Comparison of ENCODE assay signal across 24 cellular contexts in genomic region chr1:84888753-84889152, GRCh38. TPM values are rescaled to one million over a fixed set of nuclear protein-coding genes. Genes with fewer than 3 reads are reported as not detected.
DNase-seq lines count a peak whose midpoint lies in the region; ATAC-seq, FAIRE-seq and TF ChIP-seq lines count a peak whose summit lies in the region.
"Had no signal": no experiment of that assay in that cellular context is flagged by ENCODE, and none has a peak within 500 bp of the region (broad histone marks: within the 10 kb centered on the region; RNA-seq: fewer than 3 reads in every experiment).

No MANE protein-coding gene starts in this region.

- POLR2A ChIA-PET in PC-3 (lab: Charles Lee; ENCODE audit: unreplicated experiment): interaction anchor here (0.5 kb wide), 1 partner anchor 388 kb away, joined by 3 read pairs; no protein-coding TSS in a partner anchor

- H3K4me1 ChIP-seq in PC-3 (ENCODE audit: insufficient read depth, low read length): peaks cover 28% of the 10 kb centered on the region

- ATAC-seq in activated T-cell treated with anti-CD3 and anti-CD28 coated beads, Interleukin-2, amount 50 U/mL, for 72 hours (replicated peaks in 1 of 2): no peak
- ATAC-seq in PC-3: peak; percentile 65
- ATAC-seq: heart left ventricle had no signal

- H3K79me2 ChIP-seq in PC-3 (ENCODE audit: low read length): peaks cover 36% of the 10 kb centered on the region

- no peak overlapping the region for H2AFZ ChIP-seq in PC-3 (ENCODE audit: low read length)

- no peaks in the 10 kb centered on the region for H3K27me3 ChIP-seq in PC-3 (ENCODE audit: low read length)

- peaks cover 24% of the 10 kb centered on the region for H3K4me1 Mint-ChIP-seq in activated T-cell treated with anti-CD3 and anti-CD28 coated beads, Interleukin-2, amount 50 U/mL, for 72 hours (ENCODE audit: low read depth)
- H3K4me1 Mint-ChIP-seq in activated naive CD4-positive, alpha-beta T cell treated with anti-CD3 and anti-CD28 coated beads, Interleukin-2, amount 10 ng/mL, durations not matched to agents 7 days and 5 days: peaks cover 45% of the 10 kb centered on the region

- H3K9me2 ChIP-seq in PC-3 (replicated peaks; ENCODE audit: low read length): no peaks in the 10 kb centered on the region

- 0 out of 2 replicates have a peak, but pooled peaks cover 3% of the 10 kb centered on the region for H3K36me3 ChIP-seq in PC-3 (ENCODE audit: low read depth, low read length)
- H3K36me3 ChIP-seq: heart left ventricle, sigmoid colon had no signal

- no peaks in the 10 kb centered on the region for H3F3A ChIP-seq in PC-3 (ENCODE audit: low read length, unreplicated experiment)

- peak overlapping the region; percentile 84 for H3K27ac ChIP-seq in PC-3 (ENCODE audit: low read length)
- H3K27ac ChIP-seq: heart left ventricle, sigmoid colon, VCaP had no signal

- H3K4me3 ChIP-seq in PC-3 (ENCODE audit: low read length): no peak overlapping the region
- H3K4me3 ChIP-seq: heart left ventricle, sigmoid colon had no signal

- intact Hi-C loops in PC-3 (cut with micrococcal nuclease): loop anchor here (5.0 kb wide), 1 partner anchor 49 kb away; no protein-coding TSS in a partner anchor
- intact Hi-C loops in posterior vena cava (cut with DNase I): no loop called here

- peaks cover 17% of the 10 kb centered on the region for H3K27me3 Mint-ChIP-seq in activated T-cell treated with anti-CD3 and anti-CD28 coated beads, Interleukin-2, amount 50 U/mL, for 72 hours (ENCODE audit: low read depth)
- H3K27me3 Mint-ChIP-seq in activated naive CD4-positive, alpha-beta T cell treated with anti-CD3 and anti-CD28 coated beads, Interleukin-2, amount 10 ng/mL, durations not matched to agents 7 days and 5 days: peaks cover 28% of the 10 kb centered on the region

- H3K36me3 Mint-ChIP-seq in activated T-cell treated with anti-CD3 and anti-CD28 coated beads, Interleukin-2, amount 50 U/mL, for 72 hours (ENCODE audit: insufficient read depth in 2 of 2): peaks cover 0 to 1% of the 10 kb centered on the region in 2 donors
- H3K36me3 Mint-ChIP-seq in activated naive CD4-positive, alpha-beta T cell treated with anti-CD3 and anti-CD28 coated beads, Interleukin-2, amount 10 ng/mL, durations not matched to agents 7 days and 5 days: peaks cover 1% of the 10 kb centered on the region

- no peaks in the 10 kb centered on the region for H3K9me3 ChIP-seq in PC-3 (ENCODE audit: low read length)
- H3K9me3 ChIP-seq: heart left ventricle, sigmoid colon had no signal

- BruUV-seq in PC-3 (replicated peaks; lab: Mats Ljungman, UMichigan): no TSS peak

- no peak overlapping the region for H3K4me3 Mint-ChIP-seq in activated T-cell treated with anti-CD3 and anti-CD28 coated beads, Interleukin-2, amount 50 U/mL, for 72 hours
- no peak overlapping the region for H3K4me3 Mint-ChIP-seq in activated naive CD4-positive, alpha-beta T cell treated with anti-CD3 and anti-CD28 coated beads, Interleukin-2, amount 10 ng/mL, durations not matched to agents 7 days and 5 days
- H3K4me3 Mint-ChIP-seq: activated T-helper 1 cell treated with anti-CD3 and anti-CD28 coated beads, Interleukin-12 subunit alpha, Interleukin-12 subunit beta, Interleukin-2, Interleukin-4 antibody, amounts not matched to agents 30 ng/mL and 10 ng/mL and 1 ng/mL, durations not matched to agents 14 hours and 24 hours and 36 hours; H9; stimulated activated naive CD8-positive, alpha-beta T cell treated with anti-CD3 and anti-CD28 coated beads, Interleukin-15, Interleukin-2, amounts not matched to agents 100 ng/mL and 50 ng/mL, for 24 hours had no signal

- no peak overlapping the region for H3K27ac Mint-ChIP-seq in activated T-cell treated with anti-CD3 and anti-CD28 coated beads, Interleukin-2, amount 50 U/mL, for 72 hours
- H3K27ac Mint-ChIP-seq in activated naive CD4-positive, alpha-beta T cell treated with anti-CD3 and anti-CD28 coated beads, Interleukin-2, amount 10 ng/mL, durations not matched to agents 7 days and 5 days: no peak overlapping the region
- H3K27ac Mint-ChIP-seq: activated T-helper 1 cell treated with anti-CD3 and anti-CD28 coated beads, Interleukin-12 subunit alpha, Interleukin-12 subunit beta, Interleukin-2, Interleukin-4 antibody, amounts not matched to agents 30 ng/mL and 10 ng/mL and 1 ng/mL, durations not matched to agents 14 hours and 24 hours and 36 hours; stimulated activated naive CD8-positive, alpha-beta T cell treated with anti-CD3 and anti-CD28 coated beads, Interleukin-15, Interleukin-2, amounts not matched to agents 100 ng/mL and 50 ng/mL, for 24 hours had no signal

- no peaks in the 10 kb centered on the region for H3K9me3 Mint-ChIP-seq in activated T-cell treated with anti-CD3 and anti-CD28 coated beads, Interleukin-2, amount 50 U/mL, for 72 hours
- no peaks in the 10 kb centered on the region for H3K9me3 Mint-ChIP-seq in activated naive CD4-positive, alpha-beta T cell treated with anti-CD3 and anti-CD28 coated beads, Interleukin-2, amount 10 ng/mL, durations not matched to agents 7 days and 5 days
- H3K9me3 Mint-ChIP-seq: activated T-helper 1 cell treated with anti-CD3 and anti-CD28 coated beads, Interleukin-12 subunit alpha, Interleukin-12 subunit beta, Interleukin-2, Interleukin-4 antibody, amounts not matched to agents 30 ng/mL and 10 ng/mL and 1 ng/mL, durations not matched to agents 14 hours and 24 hours and 36 hours; H9; stimulated activated naive CD8-positive, alpha-beta T cell treated with anti-CD3 and anti-CD28 coated beads, Interleukin-15, Interleukin-2, amounts not matched to agents 100 ng/mL and 50 ng/mL, for 24 hours had no signal

- FAIRE-seq in D721Med (lab: Jason Lieb, UNC): no peak
- FAIRE-seq: G401.6, islet of Langerhans, urothelium cell line had no signal

- H3K9ac ChIP-seq in PC-3 (ENCODE audit: low read length): no peak overlapping the region

- H4K20me1 ChIP-seq in PC-3 (ENCODE audit: low read length): no peaks in the 10 kb centered on the region

- TF ChIP-seq CTCF in PC-3 (conservative IDR thresholded peaks at IDR 0.05; ENCODE audit: low read depth, low read length) (no peak), D721Med (IDR thresholded peaks at IDR 0.05; ENCODE audit: insufficient read depth, missing control alignments) (no peak)

- peak; percentile 24 for DNase-seq in activated T-cell treated with anti-CD3 and anti-CD28 coated beads, Interleukin-2, amount 50 U/mL, for 1 hour
- no peak for DNase-seq in activated T-cell treated with anti-CD3 and anti-CD28 coated beads, Interleukin-2, amount 50 U/mL, for 72 hours
- DNase-seq in PC-3 (peak; percentile 69), D721Med (ENCODE audit: insufficient read length, low spot score) (no peak), posterior vena cava (ENCODE audit: low spot score) (no peak), LoVo (ENCODE audit: low spot score) (no peak)
- DNase-seq in activated naive CD4-positive, alpha-beta T cell treated with anti-CD3 and anti-CD28 coated beads, Interleukin-2, amount 10 ng/mL, durations not matched to agents 7 days and 5 days: peak; percentile 34
- DNase-seq in stimulated activated CD4-positive, alpha-beta T cell treated with anti-CD3 and anti-CD28 coated beads, TNF-alpha, amount 100 ng/mL, for 1 hour (ENCODE audit: low read depth in 3 of 3, low spot score in 1 of 3): peak in 2 of 3 donors; percentile 3 to 15
- DNase-seq: COR-L47, dermis blood vessel endothelial cell, H9, heart left ventricle, midbrain, MM.1S, NCI-H1694 treated with DMSO at 0.1 percent for 48 hours, NCI-H524, nucleus accumbens, sigmoid colon had no signal

- CTCF ChIA-PET in PC-3 (lab: Charles Lee): no interaction called here
- CTCF ChIA-PET in activated naive CD4-positive, alpha-beta T cell treated with anti-CD3 and anti-CD28 coated beads, Interleukin-2, amount 10 ng/mL, durations not matched to agents 7 days and 5 days (lab: Charles Lee): no interaction called here

- H3K4me2 ChIP-seq in PC-3 (ENCODE audit: low read length): no peak overlapping the region

RNA-seq across cellular contexts. Expression of gene LPAR3, which starts 4.3 kb away (rescaled TPM):
- total RNA-seq in activated T-cell treated with anti-CD3 and anti-CD28 coated beads, Interleukin-2, amount 50 U/mL, for 72 hours: under 1 TPM; 0.24 to 0.65 TPM
- total RNA-seq in PC-3 (2014; rRNA removed): 9.8 and 13.0 TPM in 2 replicates
- not detected for total RNA-seq in posterior vena cava
- total RNA-seq: sigmoid colon had no signal

Comparison
In these comparisons a context has a peak if more than half of its experiments do, and no peak if none do; other contexts are left out.
1. DNase-seq: peak in activated T-cell treated with anti-CD3 and anti-CD28 coated beads, Interleukin-2, amount 50 U/mL, for 1 hour (single experiment), PC-3 (single experiment), activated naive CD4-positive, alpha-beta T cell treated with anti-CD3 and anti-CD28 coated beads, Interleukin-2, amount 10 ng/mL, durations not matched to agents 7 days and 5 days (single experiment) and stimulated activated CD4-positive, alpha-beta T cell treated with anti-CD3 and anti-CD28 coated beads, TNF-alpha, amount 100 ng/mL, for 1 hour (2 of 3); none in activated T-cell treated with anti-CD3 and anti-CD28 coated beads, Interleukin-2, amount 50 U/mL, for 72 hours (0 of 2), D721Med (single experiment), posterior vena cava (single experiment) and LoVo (single experiment).